In the genomic region with DNA sequence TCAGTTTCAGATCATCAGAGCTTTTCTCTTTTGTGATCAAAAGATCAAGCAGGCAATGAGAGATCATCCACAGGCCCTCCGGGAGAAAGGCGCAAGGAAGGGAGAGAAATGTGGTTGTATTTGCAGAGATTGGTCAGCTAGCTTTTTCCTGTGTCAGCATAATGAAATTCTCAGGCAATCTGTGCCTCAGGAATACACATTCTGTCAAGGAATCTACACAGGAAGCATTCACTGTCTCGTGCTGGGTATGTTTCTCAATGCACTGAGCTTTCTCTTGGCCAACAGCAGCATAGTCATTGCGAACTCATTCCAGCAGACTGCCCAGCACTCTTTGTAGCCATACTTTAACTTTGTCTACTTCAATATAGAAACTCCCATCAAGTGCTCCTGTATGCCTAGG, we compare ENCODE assay signal across 1 cellular context.
TF ChIP-seq lines count a peak whose summit lies in the region.

No MANE protein-coding gene starts in this region.

TF ChIP-seq in GM23338, 12 proteins besides CTCF, POLR2A, EP300 and RAD21 (continued from another document):
- TF ChIP-seq, protein P1, sequence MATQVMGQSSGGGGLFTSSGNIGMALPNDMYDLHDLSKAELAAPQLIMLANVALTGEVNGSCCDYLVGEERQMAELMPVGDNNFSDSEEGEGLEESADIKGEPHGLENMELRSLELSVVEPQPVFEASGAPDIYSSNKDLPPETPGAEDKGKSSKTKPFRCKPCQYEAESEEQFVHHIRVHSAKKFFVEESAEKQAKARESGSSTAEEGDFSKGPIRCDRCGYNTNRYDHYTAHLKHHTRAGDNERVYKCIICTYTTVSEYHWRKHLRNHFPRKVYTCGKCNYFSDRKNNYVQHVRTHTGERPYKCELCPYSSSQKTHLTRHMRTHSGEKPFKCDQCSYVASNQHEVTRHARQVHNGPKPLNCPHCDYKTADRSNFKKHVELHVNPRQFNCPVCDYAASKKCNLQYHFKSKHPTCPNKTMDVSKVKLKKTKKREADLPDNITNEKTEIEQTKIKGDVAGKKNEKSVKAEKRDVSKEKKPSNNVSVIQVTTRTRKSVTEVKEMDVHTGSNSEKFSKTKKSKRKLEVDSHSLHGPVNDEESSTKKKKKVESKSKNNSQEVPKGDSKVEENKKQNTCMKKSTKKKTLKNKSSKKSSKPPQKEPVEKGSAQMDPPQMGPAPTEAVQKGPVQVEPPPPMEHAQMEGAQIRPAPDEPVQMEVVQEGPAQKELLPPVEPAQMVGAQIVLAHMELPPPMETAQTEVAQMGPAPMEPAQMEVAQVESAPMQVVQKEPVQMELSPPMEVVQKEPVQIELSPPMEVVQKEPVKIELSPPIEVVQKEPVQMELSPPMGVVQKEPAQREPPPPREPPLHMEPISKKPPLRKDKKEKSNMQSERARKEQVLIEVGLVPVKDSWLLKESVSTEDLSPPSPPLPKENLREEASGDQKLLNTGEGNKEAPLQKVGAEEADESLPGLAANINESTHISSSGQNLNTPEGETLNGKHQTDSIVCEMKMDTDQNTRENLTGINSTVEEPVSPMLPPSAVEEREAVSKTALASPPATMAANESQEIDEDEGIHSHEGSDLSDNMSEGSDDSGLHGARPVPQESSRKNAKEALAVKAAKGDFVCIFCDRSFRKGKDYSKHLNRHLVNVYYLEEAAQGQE (IDR thresholded peaks at IDR 0.05; ENCODE audit: unreplicated experiment) = no peak
- TF ChIP-seq ZNF114 (CRISPR knock-in tag; IDR thresholded peaks at IDR 0.05) (no peak), EZH2phosphoT487 (IDR thresholded peaks at IDR 0.05; ENCODE audit: unreplicated experiment) (no peak), CREB1 (CRISPR knock-in tag; IDR thresholded peaks at IDR 0.05; ENCODE audit: low read depth) (no peak), POLR2AphosphoS5 (IDR thresholded peaks at IDR 0.05; ENCODE audit: low read depth) (no peak), JUNB (IDR thresholded peaks at IDR 0.05; ENCODE audit: unreplicated experiment) (no peak)
- TF ChIP-seq, protein P2, sequence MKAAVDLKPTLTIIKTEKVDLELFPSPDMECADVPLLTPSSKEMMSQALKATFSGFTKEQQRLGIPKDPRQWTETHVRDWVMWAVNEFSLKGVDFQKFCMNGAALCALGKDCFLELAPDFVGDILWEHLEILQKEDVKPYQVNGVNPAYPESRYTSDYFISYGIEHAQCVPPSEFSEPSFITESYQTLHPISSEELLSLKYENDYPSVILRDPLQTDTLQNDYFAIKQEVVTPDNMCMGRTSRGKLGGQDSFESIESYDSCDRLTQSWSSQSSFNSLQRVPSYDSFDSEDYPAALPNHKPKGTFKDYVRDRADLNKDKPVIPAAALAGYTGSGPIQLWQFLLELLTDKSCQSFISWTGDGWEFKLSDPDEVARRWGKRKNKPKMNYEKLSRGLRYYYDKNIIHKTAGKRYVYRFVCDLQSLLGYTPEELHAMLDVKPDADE (IDR thresholded peaks at IDR 0.05) = no peak
